In the genomic region with DNA sequence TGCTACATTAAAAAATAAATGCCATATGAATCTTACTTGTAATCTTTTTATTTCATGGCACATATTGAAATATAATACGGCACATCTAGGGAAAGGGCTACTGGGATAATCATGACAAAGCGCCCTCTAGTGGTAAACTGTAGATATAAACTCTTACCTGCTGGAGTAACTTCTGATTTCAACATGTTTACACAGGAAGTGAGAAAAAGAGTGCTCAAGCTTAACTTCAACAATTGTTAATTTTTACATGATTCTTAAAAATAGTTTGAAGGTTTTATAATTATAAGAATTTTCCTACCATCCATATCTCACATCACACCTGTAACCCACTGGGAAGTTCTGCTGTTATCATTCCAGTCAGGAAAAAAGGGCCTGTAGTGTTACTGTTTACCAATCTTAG, we compare ENCODE assay signal across 7 cellular contexts. TPM values are rescaled to one million over a fixed set of nuclear protein-coding genes. Genes with fewer than 3 reads are reported as not detected.
A peak's percentile ranks its signal among the peaks of the same experiment; 100 is the strongest.
DNase-seq lines count a peak whose midpoint lies in the region; ATAC-seq and TF ChIP-seq lines count a peak whose summit lies in the region.

No MANE protein-coding gene starts in this region.

- TF ChIP-seq POLR2A in spleen (IDR thresholded peaks at IDR 0.05), result no peak

- no peaks in the 10 kb centered on the region for H3K36me3 ChIP-seq in spleen

- peaks cover 10 to 36% (median 23%) of the 10 kb centered on the region in 6 donors for H3K4me1 ChIP-seq in spleen

- H3K4me3 Mint-ChIP-seq in glutamatergic neuron (ENCODE audit: unreplicated experiment), result no peak overlapping the region

- intact Hi-C loops in spleen (cut with DNase I; ENCODE audit: low total_unique reads), result no loop called here

- H3K4me3 ChIP-seq in HFF-Myc (replicated peaks; ENCODE audit: low read depth, low read length) (no peak overlapping the region), WI38 (ENCODE audit: low read depth, low read length) (no peak overlapping the region), spleen (no peak overlapping the region)

- no peaks in the 10 kb centered on the region for H3K36me3 Mint-ChIP-seq in glutamatergic neuron (ENCODE audit: unreplicated experiment)

- ATAC-seq in GM21423 (IDR thresholded peaks at IDR 0.05; ENCODE audit: unreplicated experiment), result no peak

- 1 to 3% (median 2%) methylated on average over 2 of the region's 2 CpGs for WGBS in spleen, 5 donors

- no peaks in the 10 kb centered on the region for H3K27me3 Mint-ChIP-seq in glutamatergic neuron (ENCODE audit: unreplicated experiment)

- H3K27me3 ChIP-seq in spleen (replicated peaks in 1 of 7), result no peaks in the 10 kb centered on the region

- H3K9me3 ChIP-seq in spleen, result no peaks in the 10 kb centered on the region

- H3K27ac Mint-ChIP-seq in glutamatergic neuron (ENCODE audit: unreplicated experiment), result no peak overlapping the region

- peak; percentile 58 for TF ChIP-seq CTCF in HFF-Myc (IDR thresholded peaks at IDR 0.05; ENCODE audit: low read depth, low read length, missing control alignments)
- peak; percentile 20; the same call in 1 of the 2 replicates for TF ChIP-seq CTCF in WI38 (IDR thresholded peaks at IDR 0.05; ENCODE audit: low read depth, low read length)
- peak; percentile 91 for TF ChIP-seq CTCF in glutamatergic neuron (IDR thresholded peaks at IDR 0.05; ENCODE audit: partially characterized antibody, unreplicated experiment)
- peak; percentile 43 to 87 (median 79) for TF ChIP-seq CTCF in spleen (IDR thresholded peaks at IDR 0.05 in 8 of 11, conservative IDR thresholded peaks at IDR 0.05 in 3 of 11)

- H3K9me3 Mint-ChIP-seq in glutamatergic neuron (ENCODE audit: unreplicated experiment), result no peaks in the 10 kb centered on the region

- peak overlapping the region in 3 of 8 donors; percentile 10 to 49 (median 37) for H3K27ac ChIP-seq in spleen

- H3K4me1 Mint-ChIP-seq in glutamatergic neuron (ENCODE audit: low read depth, unreplicated experiment), result no peaks in the 10 kb centered on the region

- DNase-seq in GF-D8 (lab: John Stamatoyannopoulos, UW), result peak; percentile 9
- peak; percentile 52 for DNase-seq in HFF-Myc (ENCODE audit: extremely low read depth, low read depth)
- DNase-seq in NCI-H2196 treated with DMSO at 0.1 percent for 48 hours (lab: John Stamatoyannopoulos, UW; ENCODE audit: unreplicated experiment), result peak; percentile 65
- DNase-seq in glutamatergic neuron, result no peak
- DNase-seq in spleen, result no peak

RNA-seq across cellular contexts. Expression of a gene that starts 2.0 kb away (rescaled TPM):
- total RNA-seq in glutamatergic neuron (ENCODE audit: unreplicated experiment), result not detected
- total RNA-seq in spleen, result 1 to 10 TPM in 1 of 7 donors, under 1 TPM in 1, not detected in 5; 0.28 to 2.4 TPM
- under 1 TPM in 1 of 3 donors, not detected in 2; 0.06 TPM for polyA plus RNA-seq in spleen

RNA-seq across cellular contexts. Expression of a gene that starts 3.9 kb away (rescaled TPM):
- 31.7 TPM for total RNA-seq in glutamatergic neuron (ENCODE audit: unreplicated experiment)
- total RNA-seq in spleen, result 10 to 100 TPM; 27.4 to 62.6 (median 36.8) TPM
- polyA plus RNA-seq in spleen, result 10 to 100 TPM in 1 of 3 donors, 1 to 10 TPM in 2; 8.1 to 10.4 (median 8.5) TPM

Comparison
In these comparisons a context has a peak if more than half of its experiments do, and no peak if none do; other contexts are left out.
1. DNase-seq: peak in GF-D8 (single experiment), HFF-Myc (single experiment) and NCI-H2196 treated with DMSO at 0.1 percent for 48 hours (single experiment); none in glutamatergic neuron (single experiment) and spleen (single experiment).
2. CTCF ChIP-seq: peak in every context shown above with its lines; median percentile 91 in glutamatergic neuron; 79 in spleen; 58 in HFF-Myc; 20 in WI38.